20 cellular contexts compared by ENCODE assay signal in genomic region chr1:1671365-1672119, GRCh38. TPM values are rescaled to one million over a fixed set of nuclear protein-coding genes. Genes with fewer than 3 reads are reported as not detected.
DNase-seq lines count a peak whose midpoint lies in the region; ATAC-seq, FAIRE-seq and TF ChIP-seq lines count a peak whose summit lies in the region.
"Had no signal": no experiment of that assay in that cellular context is flagged by ENCODE, and none has a peak within 500 bp of the region (broad histone marks: within the 10 kb centered on the region; RNA-seq: fewer than 3 reads in every experiment).

No MANE protein-coding gene starts in this region.

- intact Hi-C loops in right lobe of liver (cut with DNase I) (loop anchor here in 1 of 2 donors (10.0 kb wide), 1 partner anchor 47 kb away; no protein-coding TSS in a partner anchor), HepG2 (cut with micrococcal nuclease; ENCODE audit: unreplicated experiment) (no loop called here)

- POLR2A ChIA-PET in HepG2 (lab: Yijun Ruan, JAX): no interaction called here

- no TSS peak for BruUV-seq in HepG2 (replicated peaks; lab: Mats Ljungman, UMichigan)

- H3K4me1 ChIP-seq in right lobe of liver: no peaks in the 10 kb centered on the region
- no peaks in the 10 kb centered on the region for H3K4me1 ChIP-seq in HepG2 (ENCODE audit: insufficient read depth, low read length)
- no peaks in the 10 kb centered on the region for H3K4me1 ChIP-seq in osteoblast (ENCODE audit: insufficient read depth, low read length)
- no peaks in the 10 kb centered on the region for H3K4me1 ChIP-seq in GM23338 (ENCODE audit: insufficient read depth)

- ATAC-seq in right lobe of liver (peak in 1 of 4 donors; percentile 16), HepG2 (no peak; the same call in 2 of the 3 replicates), GM23338 (no peak)

- H3K36me3 Mint-ChIP-seq in chondrocyte (ENCODE audit: low read depth) (peaks cover 16% of the 10 kb centered on the region), GM23338 (ENCODE audit: low read depth) (peaks cover 37% of the 10 kb centered on the region)

- H3F3A ChIP-seq in GM23338 (replicated peaks; ENCODE audit: low read depth): 0 out of 2 replicates have a peak, but pooled peaks cover 6% of the 10 kb centered on the region

- in situ Hi-C loops in HepG2 (cut with HindIII; ENCODE audit: extremely low pct_ligation_motif_present, low pct_unique_long_range_greater_than_20kb): no loop called here

- DNase-seq in right lobe of liver (peak in 2 of 3 donors; percentile 37 to 52), HepG2 (ENCODE audit: low spot score) (no peak), chondrocyte (ENCODE audit: low spot score) (peak; percentile 73), osteoblast (ENCODE audit: insufficient read length, low spot score, missing footprints) (peak; percentile 50), iPS-NIHi7 (ENCODE audit: extremely low spot score) (no peak), GM23338 (ENCODE audit: low spot score) (no peak)
- DNase-seq in activated naive CD4-positive, alpha-beta T cell treated with anti-CD3 and anti-CD28 coated beads, Interleukin-2, amount 50 U/mL, for 16 hours: no peak
- DNase-seq: AML-193; CD4-positive, alpha-beta T cell; DMS79 treated with DMSO at 0.1 percent for 48 hours; IMR-90; NCI-H1417; NCI-H1930; NCI-H2171; NCI-H446 treated with DMSO at 0.1 percent for 48 hours; NCI-H748 treated with DMSO at 0.1 percent for 48 hours; SHP77 had no signal

- CTCF ChIA-PET in HepG2 (lab: Yijun Ruan, JAX; ENCODE audit: low intra/inter-chr PET ratio, low total read pairs): no interaction called here

- H3K36me3 ChIP-seq in right lobe of liver (peaks cover 0 to 33% (median 8%) of the 10 kb centered on the region in 4 donors), HepG2 (replicated peaks in 1 of 2; ENCODE audit: control insufficient read depth in 1 of 2, insufficient read depth in 2 of 2, low read length in 2 of 2) (peaks cover 2 to 24% of the 10 kb centered on the region in 2 experiments; a peak in 2 of 5 replicates), osteoblast (ENCODE audit: insufficient read depth, low read length) (peaks cover 30% of the 10 kb centered on the region), GM23338 (ENCODE audit: insufficient read depth) (no peaks in the 10 kb centered on the region)

- TF ChIP-seq CTCF in right lobe of liver (IDR thresholded peaks at IDR 0.05): no peak
- TF ChIP-seq CTCF in HepG2 (CRISPR knock-in tag; IDR thresholded peaks at IDR 0.05): no peak
- TF ChIP-seq CTCF in chondrocyte (IDR thresholded peaks at IDR 0.05): no peak
- TF ChIP-seq CTCF in osteoblast (IDR thresholded peaks at IDR 0.05; ENCODE audit: extremely low read depth, low read depth, low read length): no peak
- TF ChIP-seq CTCF in GM23338 (conservative IDR thresholded peaks at IDR 0.05; ENCODE audit: low read depth in 2 of 2): no peak

- TF ChIP-seq POLR2A in right lobe of liver (IDR thresholded peaks at IDR 0.05): no peak
- no peak for TF ChIP-seq POLR2A in HepG2 (IDR thresholded peaks at IDR 0.05; ENCODE audit: insufficient read depth in 1 of 2, low read depth in 2 of 2, low read length in 2 of 2)

- no peak for FAIRE-seq in HepG2 (lab: Jason Lieb, UNC)
- FAIRE-seq: D721Med, G401.6 had no signal

- no peak overlapping the region for H3K9ac ChIP-seq in HepG2 (ENCODE audit: insufficient read depth, low read depth, low read length)

- no peaks in the 10 kb centered on the region for H3K9me2 ChIP-seq in GM23338 (ENCODE audit: insufficient read depth)

- H3K27ac Mint-ChIP-seq in chondrocyte (ENCODE audit: unreplicated experiment) (no peak overlapping the region), GM23338 (no peak overlapping the region)
- H3K27ac Mint-ChIP-seq: CD4-positive, alpha-beta T cell had no signal

- H3K79me2 ChIP-seq in HepG2 (ENCODE audit: insufficient read depth, low read length): no peaks in the 10 kb centered on the region
- no peaks in the 10 kb centered on the region for H3K79me2 ChIP-seq in osteoblast (ENCODE audit: insufficient read depth, low read length)
- H3K79me2 ChIP-seq in GM23338 (replicated peaks; ENCODE audit: insufficient read depth): no peaks in the 10 kb centered on the region

- no peak for TF ChIP-seq RAD21 in HepG2 (CRISPR knock-in tag; IDR thresholded peaks at IDR 0.05)

- no peak overlapping the region for H3K27ac ChIP-seq in right lobe of liver
- no peak overlapping the region for H3K27ac ChIP-seq in HepG2 (ENCODE audit: extremely low read length, insufficient read depth, low read length)
- H3K27ac ChIP-seq in osteoblast (ENCODE audit: low read depth, low read length): no peak overlapping the region
- no peak overlapping the region for H3K27ac ChIP-seq in GM23338 (ENCODE audit: low read depth)

- H4K20me1 ChIP-seq in HepG2 (ENCODE audit: insufficient read depth, low read length) (no peaks in the 10 kb centered on the region), osteoblast (ENCODE audit: insufficient read depth, low read length) (no peaks in the 10 kb centered on the region), GM23338 (replicated peaks; ENCODE audit: insufficient read depth) (no peaks in the 10 kb centered on the region; the same call in 1 of the 2 replicates)

- H2AFZ ChIP-seq in HepG2 (ENCODE audit: low read length) (no peak overlapping the region), osteoblast (ENCODE audit: low read length) (no peak overlapping the region), GM23338 (no peak overlapping the region)

- H3K9me3 Mint-ChIP-seq in chondrocyte (ENCODE audit: low read depth) (no peaks in the 10 kb centered on the region), GM23338 (no peaks in the 10 kb centered on the region)
- H3K9me3 Mint-ChIP-seq: CD4-positive, alpha-beta T cell had no signal

- H3K27me3 ChIP-seq in right lobe of liver: no peaks in the 10 kb centered on the region
- H3K27me3 ChIP-seq in HepG2 (ENCODE audit: control insufficient read depth in 1 of 2, insufficient read depth in 2 of 2, low read length in 2 of 2): no peaks in the 10 kb centered on the region
- H3K27me3 ChIP-seq in osteoblast (ENCODE audit: insufficient read depth, low read length): no peaks in the 10 kb centered on the region
- H3K27me3 ChIP-seq in GM23338 (ENCODE audit: insufficient read depth): no peaks in the 10 kb centered on the region

- H3K4me1 Mint-ChIP-seq in chondrocyte (ENCODE audit: low read depth) (no peaks in the 10 kb centered on the region), GM23338 (no peaks in the 10 kb centered on the region)

- TF ChIP-seq EP300 in HepG2 (IDR thresholded peaks at IDR 0.05; ENCODE audit: low read depth in 2 of 2, low read length in 2 of 2) (no peak), HepG2 (CRISPR knock-in tag; IDR thresholded peaks at IDR 0.05; ENCODE audit: borderline replicate concordance) (no peak)

- H3K4me3 ChIP-seq in right lobe of liver (no peak overlapping the region), HepG2 (replicated peaks in 1 of 3; ENCODE audit: insufficient read depth in 1 of 3, low read depth in 2 of 3, low read length in 3 of 3) (no peak overlapping the region), osteoblast (ENCODE audit: insufficient read depth, low read length) (no peak overlapping the region), GM23338 (no peak overlapping the region)

- no peak overlapping the region for H3K4me2 ChIP-seq in HepG2 (ENCODE audit: low read depth, low read length)
- H3K4me2 ChIP-seq in osteoblast (ENCODE audit: insufficient read depth, low read length): no peak overlapping the region
- H3K4me2 ChIP-seq in GM23338: no peak overlapping the region

- H3K9me3 ChIP-seq in right lobe of liver: no peaks in the 10 kb centered on the region
- H3K9me3 ChIP-seq in HepG2 (ENCODE audit: low read length): no peaks in the 10 kb centered on the region
- H3K9me3 ChIP-seq in osteoblast (ENCODE audit: low read depth, low read length): no peaks in the 10 kb centered on the region

- H3K4me3 Mint-ChIP-seq in chondrocyte (ENCODE audit: unreplicated experiment) (no peak overlapping the region), GM23338 (no peak overlapping the region; the same call in 2 of the 3 replicates)
- H3K4me3 Mint-ChIP-seq: CD4-positive, alpha-beta T cell had no signal

- WGBS in right lobe of liver (ENCODE audit: insufficient coverage, low coverage, low lambda C conversion rate, missing lambda C conversion rate): 63% methylated on average over 7 of the region's 27 CpGs
- WGBS in HepG2 (ENCODE audit: low lambda C conversion rate): 94% methylated on average over 23 of the region's 27 CpGs

- H3K27me3 Mint-ChIP-seq in chondrocyte (ENCODE audit: low read depth) (no peaks in the 10 kb centered on the region), GM23338 (ENCODE audit: insufficient read depth, low read depth, poor library complexity) (peaks cover 4% of the 10 kb centered on the region)
- H3K27me3 Mint-ChIP-seq: CD4-positive, alpha-beta T cell had no signal

RNA-seq across cellular contexts. Expression of gene CDK11B, which starts 12.7 kb away (rescaled TPM):
- total RNA-seq in right lobe of liver (10 to 100 TPM in 2 of 6 experiments, 1 to 10 TPM in 4; 8.0 to 11.8 (median 9.5) TPM), HepG2 (2016; rRNA removed; fragmentation: Illumina TruSeq; extraction: Trizol) (12.4 and 15.1 TPM in 2 replicates), chondrocyte (21.1 to 24.2 TPM (median 21.8 TPM) in 3 replicates), osteoblast (5.3 and 5.8 TPM in 2 replicates)
- 2.3 and 3.1 TPM in 2 replicates for total RNA-seq in HepG2 (2016; cell fraction: cytosol; rRNA removed; fragmentation: Illumina TruSeq; extraction: Trizol; ENCODE audit: low read depth)
- 9.4 and 16.6 TPM in 2 replicates for total RNA-seq in HepG2 (2016; cell fraction: insoluble cytoplasmic fraction; rRNA removed; fragmentation: Illumina TruSeq; extraction: Trizol)
- 3.6 and 4.3 TPM in 2 replicates for total RNA-seq in HepG2 (2016; cell fraction: membrane; rRNA removed; fragmentation: Illumina TruSeq; extraction: Trizol)
- total RNA-seq in HepG2 (2016; cell fraction: nucleus; rRNA removed; fragmentation: Illumina TruSeq; extraction: Trizol): 11.2 TPM in 2 replicates
- polyA plus RNA-seq in HepG2 (2011; rRNA removed) (3.6 and 3.9 TPM in 2 replicates), GM23338 (2016; fragmentation: Nextera tagmentation; extraction: Ambion mirVana) (76.7 and 82.1 TPM in 2 replicates)
- polyA plus RNA-seq in HepG2 (2011; cell fraction: cytosol; rRNA removed): 3.1 TPM in 2 replicates
- 20.3 and 22.5 TPM in 2 replicates for polyA plus RNA-seq in HepG2 (2011; cell fraction: nucleus; rRNA removed)
- polyA plus RNA-seq in HepG2 (2012): 15.9 and 17.5 TPM in 2 replicates
- 1.4 and 2.2 TPM in 2 replicates for polyA plus RNA-seq in HepG2 (2016; cell fraction: cytosol; fragmentation: Illumina TruSeq; extraction: Trizol; ENCODE audit: low read depth)
- polyA plus RNA-seq in HepG2 (2016; cell fraction: insoluble cytoplasmic fraction; fragmentation: Illumina TruSeq; extraction: Trizol; ENCODE audit: low read depth): 21.8 and 26.2 TPM in 2 replicates
- polyA plus RNA-seq in HepG2 (2016; cell fraction: membrane; fragmentation: Illumina TruSeq; extraction: Trizol; ENCODE audit: low read depth): 4.1 TPM in 2 replicates
- 56.5 and 61.8 TPM in 2 replicates for polyA plus RNA-seq in HepG2 (2016; cell fraction: nucleus; fragmentation: Illumina TruSeq; extraction: Trizol; ENCODE audit: insufficient read depth, low read depth)
- polyA minus RNA-seq in HepG2 (2011; rRNA and poly(A)+ RNA removed; ENCODE audit: low replicate concordance): 2.6 and 3.1 TPM in 2 replicates
- 2.2 and 3.0 TPM in 2 replicates for polyA minus RNA-seq in HepG2 (2011; cell fraction: cytosol; rRNA and poly(A)+ RNA removed)
- polyA minus RNA-seq in HepG2 (2011; cell fraction: nucleus; rRNA and poly(A)+ RNA removed): 3.1 and 3.4 TPM in 2 replicates
- 19.8 and 22.4 TPM in 2 replicates for total RNA-seq in GM23338 (2014; rRNA removed; shearing (Covaris generic))

RNA-seq across cellular contexts. Expression of gene SLC35E2B, which starts 21.1 kb away (rescaled TPM):
- total RNA-seq in right lobe of liver: 10 to 100 TPM; 13.4 to 19.9 (median 17.0) TPM
- 10.2 and 14.1 TPM in 2 replicates for total RNA-seq in HepG2 (2016; rRNA removed; fragmentation: Illumina TruSeq; extraction: Trizol)
- total RNA-seq in HepG2 (2016; cell fraction: cytosol; rRNA removed; fragmentation: Illumina TruSeq; extraction: Trizol; ENCODE audit: low read depth): 6.4 and 6.9 TPM in 2 replicates
- total RNA-seq in HepG2 (2016; cell fraction: insoluble cytoplasmic fraction; rRNA removed; fragmentation: Illumina TruSeq; extraction: Trizol): 8.0 and 14.4 TPM in 2 replicates
- total RNA-seq in HepG2 (2016; cell fraction: membrane; rRNA removed; fragmentation: Illumina TruSeq; extraction: Trizol): 9.4 and 10.0 TPM in 2 replicates
- total RNA-seq in HepG2 (2016; cell fraction: nucleus; rRNA removed; fragmentation: Illumina TruSeq; extraction: Trizol): 15.3 and 21.0 TPM in 2 replicates
- polyA plus RNA-seq in HepG2 (2011; rRNA removed): 19.7 and 25.8 TPM in 2 replicates
- polyA plus RNA-seq in HepG2 (2011; cell fraction: cytosol; rRNA removed): 14.2 and 15.2 TPM in 2 replicates
- 73.9 and 74.2 TPM in 2 replicates for polyA plus RNA-seq in HepG2 (2011; cell fraction: nucleus; rRNA removed)
- polyA plus RNA-seq in HepG2 (2012): 16.8 and 19.4 TPM in 2 replicates
- polyA plus RNA-seq in HepG2 (2016; cell fraction: cytosol; fragmentation: Illumina TruSeq; extraction: Trizol; ENCODE audit: low read depth): 2.0 TPM in 2 replicates
- polyA plus RNA-seq in HepG2 (2016; cell fraction: insoluble cytoplasmic fraction; fragmentation: Illumina TruSeq; extraction: Trizol; ENCODE audit: low read depth): 10.1 and 12.8 TPM in 2 replicates
- polyA plus RNA-seq in HepG2 (2016; cell fraction: membrane; fragmentation: Illumina TruSeq; extraction: Trizol; ENCODE audit: low read depth): 5.9 and 6.3 TPM in 2 replicates
- 59.0 and 64.5 TPM in 2 replicates for polyA plus RNA-seq in HepG2 (2016; cell fraction: nucleus; fragmentation: Illumina TruSeq; extraction: Trizol; ENCODE audit: insufficient read depth, low read depth)
- polyA minus RNA-seq in HepG2 (2011; rRNA and poly(A)+ RNA removed; ENCODE audit: low replicate concordance): 23.7 and 29.9 TPM in 2 replicates
- 12.5 and 12.9 TPM in 2 replicates for polyA minus RNA-seq in HepG2 (2011; cell fraction: cytosol; rRNA and poly(A)+ RNA removed)
- 19.1 and 24.4 TPM in 2 replicates for polyA minus RNA-seq in HepG2 (2011; cell fraction: nucleus; rRNA and poly(A)+ RNA removed)
- total RNA-seq in chondrocyte: 50.9 to 52.2 TPM (median 51.6 TPM) in 3 replicates
- total RNA-seq in osteoblast: 33.0 and 38.4 TPM in 2 replicates
- total RNA-seq in GM23338 (2014; rRNA removed; shearing (Covaris generic)): 53.4 and 63.0 TPM in 2 replicates
- 16.8 and 17.6 TPM in 2 replicates for polyA plus RNA-seq in GM23338 (2016; fragmentation: Nextera tagmentation; extraction: Ambion mirVana)

RNA-seq across cellular contexts. Expression of gene MMP23B, which starts 39.6 kb away (rescaled TPM):
- 1 to 10 TPM in 5 of 6 experiments, under 1 TPM in 1; 0.75 to 4.0 (median 2.3) TPM for total RNA-seq in right lobe of liver
- 0.75 and 1.0 TPM in 2 replicates for total RNA-seq in HepG2 (2016; rRNA removed; fragmentation: Illumina TruSeq; extraction: Trizol)
- total RNA-seq in HepG2 (2016; cell fraction: cytosol; rRNA removed; fragmentation: Illumina TruSeq; extraction: Trizol; ENCODE audit: low read depth): 1.0 and 1.4 TPM in 2 replicates
- 0.46 and 1.8 TPM in 2 replicates for total RNA-seq in HepG2 (2016; cell fraction: insoluble cytoplasmic fraction; rRNA removed; fragmentation: Illumina TruSeq; extraction: Trizol)
- total RNA-seq in HepG2 (2016; cell fraction: membrane; rRNA removed; fragmentation: Illumina TruSeq; extraction: Trizol): 1.1 and 1.5 TPM in 2 replicates
- 2.1 and 2.7 TPM in 2 replicates for total RNA-seq in HepG2 (2016; cell fraction: nucleus; rRNA removed; fragmentation: Illumina TruSeq; extraction: Trizol)
- 0.61 and 2.0 TPM in 2 replicates for polyA plus RNA-seq in HepG2 (2011; rRNA removed)
- 0.92 and 1.5 TPM in 2 replicates for polyA plus RNA-seq in HepG2 (2011; cell fraction: cytosol; rRNA removed)
- 16.7 and 18.0 TPM in 2 replicates for polyA plus RNA-seq in HepG2 (2011; cell fraction: nucleus; rRNA removed)
- 0.85 and 1.5 TPM in 2 replicates for polyA plus RNA-seq in HepG2 (2012)
- polyA plus RNA-seq in HepG2 (2016; cell fraction: cytosol; fragmentation: Illumina TruSeq; extraction: Trizol; ENCODE audit: low read depth): 0.46 and 1.3 TPM in 2 replicates
- 0.38 and 0.46 TPM in 2 replicates for polyA plus RNA-seq in HepG2 (2016; cell fraction: insoluble cytoplasmic fraction; fragmentation: Illumina TruSeq; extraction: Trizol; ENCODE audit: low read depth)
- polyA plus RNA-seq in HepG2 (2016; cell fraction: membrane; fragmentation: Illumina TruSeq; extraction: Trizol; ENCODE audit: low read depth): 0.78 and 1.4 TPM in 2 replicates
- polyA plus RNA-seq in HepG2 (2016; cell fraction: nucleus; fragmentation: Illumina TruSeq; extraction: Trizol; ENCODE audit: insufficient read depth, low read depth): 0.47 and 1.1 TPM in 2 replicates
- 0.54 and 0.75 TPM in 2 replicates for polyA minus RNA-seq in HepG2 (2011; rRNA and poly(A)+ RNA removed; ENCODE audit: low replicate concordance)
- 0.79 TPM in 1 of 2 replicates, not detected in the other for polyA minus RNA-seq in HepG2 (2011; cell fraction: cytosol; rRNA and poly(A)+ RNA removed)
- polyA minus RNA-seq in HepG2 (2011; cell fraction: nucleus; rRNA and poly(A)+ RNA removed): 0.77 and 1.4 TPM in 2 replicates
- total RNA-seq in chondrocyte: 18.3 to 71.4 TPM (median 68.7 TPM) in 3 replicates
- total RNA-seq in osteoblast: 0.59 and 1.1 TPM in 2 replicates
- 12.5 and 15.8 TPM in 2 replicates for total RNA-seq in GM23338 (2014; rRNA removed; shearing (Covaris generic))
- polyA plus RNA-seq in GM23338 (2016; fragmentation: Nextera tagmentation; extraction: Ambion mirVana): 15.0 and 16.2 TPM in 2 replicates
- total RNA-seq: H4 had no signal

RNA-seq across cellular contexts. Expression of gene CDK11A, which starts 52.6 kb away (rescaled TPM):
- total RNA-seq in right lobe of liver: 10 to 100 TPM in 4 of 6 experiments, 1 to 10 TPM in 2; 8.4 to 25.2 (median 11.0) TPM
- total RNA-seq in HepG2 (2016; rRNA removed; fragmentation: Illumina TruSeq; extraction: Trizol): 4.7 and 17.9 TPM in 2 replicates
- total RNA-seq in HepG2 (2016; cell fraction: cytosol; rRNA removed; fragmentation: Illumina TruSeq; extraction: Trizol; ENCODE audit: low read depth): 26.1 and 31.2 TPM in 2 replicates
- total RNA-seq in HepG2 (2016; cell fraction: insoluble cytoplasmic fraction; rRNA removed; fragmentation: Illumina TruSeq; extraction: Trizol): 4.9 and 21.2 TPM in 2 replicates
- total RNA-seq in HepG2 (2016; cell fraction: membrane; rRNA removed; fragmentation: Illumina TruSeq; extraction: Trizol): 6.7 TPM in 2 replicates
- 29.5 and 30.0 TPM in 2 replicates for total RNA-seq in HepG2 (2016; cell fraction: nucleus; rRNA removed; fragmentation: Illumina TruSeq; extraction: Trizol)
- polyA plus RNA-seq in HepG2 (2011; rRNA removed): 11.2 and 14.2 TPM in 2 replicates
- polyA plus RNA-seq in HepG2 (2011; cell fraction: cytosol; rRNA removed): 2.1 and 5.1 TPM in 2 replicates
- polyA plus RNA-seq in HepG2 (2011; cell fraction: nucleus; rRNA removed): 158 and 182 TPM in 2 replicates
- polyA plus RNA-seq in HepG2 (2012): 22.5 and 32.0 TPM in 2 replicates
- 3.1 and 4.1 TPM in 2 replicates for polyA plus RNA-seq in HepG2 (2016; cell fraction: cytosol; fragmentation: Illumina TruSeq; extraction: Trizol; ENCODE audit: low read depth)
- polyA plus RNA-seq in HepG2 (2016; cell fraction: insoluble cytoplasmic fraction; fragmentation: Illumina TruSeq; extraction: Trizol; ENCODE audit: low read depth): 7.1 and 9.9 TPM in 2 replicates
- polyA plus RNA-seq in HepG2 (2016; cell fraction: membrane; fragmentation: Illumina TruSeq; extraction: Trizol; ENCODE audit: low read depth): 3.9 and 4.2 TPM in 2 replicates
- polyA plus RNA-seq in HepG2 (2016; cell fraction: nucleus; fragmentation: Illumina TruSeq; extraction: Trizol; ENCODE audit: insufficient read depth, low read depth): 134 and 148 TPM in 2 replicates
- polyA minus RNA-seq in HepG2 (2011; rRNA and poly(A)+ RNA removed; ENCODE audit: low replicate concordance): 8.3 and 9.0 TPM in 2 replicates
- 64.2 and 65.9 TPM in 2 replicates for polyA minus RNA-seq in HepG2 (2011; cell fraction: cytosol; rRNA and poly(A)+ RNA removed)
- 24.2 and 24.7 TPM in 2 replicates for polyA minus RNA-seq in HepG2 (2011; cell fraction: nucleus; rRNA and poly(A)+ RNA removed)
- total RNA-seq in chondrocyte: 23.8 to 37.8 TPM (median 26.0 TPM) in 3 replicates
- 19.4 and 22.1 TPM in 2 replicates for total RNA-seq in osteoblast
- total RNA-seq in GM23338 (2014; rRNA removed; shearing (Covaris generic)): 19.6 and 22.8 TPM in 2 replicates
- 72.6 and 76.1 TPM in 2 replicates for polyA plus RNA-seq in GM23338 (2016; fragmentation: Nextera tagmentation; extraction: Ambion mirVana)

RNA-seq across cellular contexts. Expression of gene MIB2, which starts 56.2 kb away (rescaled TPM):
- total RNA-seq in right lobe of liver: 10 to 100 TPM; 20.7 to 38.5 (median 33.9) TPM
- 10.3 and 30.4 TPM in 2 replicates for total RNA-seq in HepG2 (2016; rRNA removed; fragmentation: Illumina TruSeq; extraction: Trizol)
- total RNA-seq in HepG2 (2016; cell fraction: cytosol; rRNA removed; fragmentation: Illumina TruSeq; extraction: Trizol; ENCODE audit: low read depth): 16.4 and 16.7 TPM in 2 replicates
- total RNA-seq in HepG2 (2016; cell fraction: insoluble cytoplasmic fraction; rRNA removed; fragmentation: Illumina TruSeq; extraction: Trizol): 9.2 and 32.3 TPM in 2 replicates
- 20.6 and 22.6 TPM in 2 replicates for total RNA-seq in HepG2 (2016; cell fraction: membrane; rRNA removed; fragmentation: Illumina TruSeq; extraction: Trizol)
- total RNA-seq in HepG2 (2016; cell fraction: nucleus; rRNA removed; fragmentation: Illumina TruSeq; extraction: Trizol): 24.1 and 25.9 TPM in 2 replicates
- polyA plus RNA-seq in HepG2 (2011; rRNA removed): 19.9 and 31.3 TPM in 2 replicates
- polyA plus RNA-seq in HepG2 (2011; cell fraction: cytosol; rRNA removed): 12.2 and 30.4 TPM in 2 replicates
- polyA plus RNA-seq in HepG2 (2011; cell fraction: nucleus; rRNA removed): 421 and 707 TPM in 2 replicates
- polyA plus RNA-seq in HepG2 (2012): 16.8 and 35.3 TPM in 2 replicates
- polyA plus RNA-seq in HepG2 (2016; cell fraction: cytosol; fragmentation: Illumina TruSeq; extraction: Trizol; ENCODE audit: low read depth): 15.5 and 15.9 TPM in 2 replicates
- 9.4 and 11.7 TPM in 2 replicates for polyA plus RNA-seq in HepG2 (2016; cell fraction: insoluble cytoplasmic fraction; fragmentation: Illumina TruSeq; extraction: Trizol; ENCODE audit: low read depth)
- 14.1 and 15.4 TPM in 2 replicates for polyA plus RNA-seq in HepG2 (2016; cell fraction: membrane; fragmentation: Illumina TruSeq; extraction: Trizol; ENCODE audit: low read depth)
- polyA plus RNA-seq in HepG2 (2016; cell fraction: nucleus; fragmentation: Illumina TruSeq; extraction: Trizol; ENCODE audit: insufficient read depth, low read depth): 59.2 and 75.4 TPM in 2 replicates
- 24.6 and 100 TPM in 2 replicates for polyA minus RNA-seq in HepG2 (2011; rRNA and poly(A)+ RNA removed; ENCODE audit: low replicate concordance)
- polyA minus RNA-seq in HepG2 (2011; cell fraction: cytosol; rRNA and poly(A)+ RNA removed): 27.4 and 28.8 TPM in 2 replicates
- 51.5 and 62.8 TPM in 2 replicates for polyA minus RNA-seq in HepG2 (2011; cell fraction: nucleus; rRNA and poly(A)+ RNA removed)
- total RNA-seq in chondrocyte: 73.8 to 86.7 TPM (median 76.4 TPM) in 3 replicates
- 74.0 and 80.7 TPM in 2 replicates for total RNA-seq in osteoblast
- 57.3 and 82.6 TPM in 2 replicates for total RNA-seq in GM23338 (2014; rRNA removed; shearing (Covaris generic))
- polyA plus RNA-seq in GM23338 (2016; fragmentation: Nextera tagmentation; extraction: Ambion mirVana): 104 and 120 TPM in 2 replicates

Comparison
In these comparisons a context has a peak if more than half of its experiments do, and no peak if none do; other contexts are left out.
1. DNase-seq: peak in right lobe of liver (2 of 3), chondrocyte (single experiment) and osteoblast (single experiment); none in HepG2 (single experiment), iPS-NIHi7 (single experiment), activated naive CD4-positive, alpha-beta T cell treated with anti-CD3 and anti-CD28 coated beads, Interleukin-2, amount 50 U/mL, for 16 hours (single experiment) and GM23338 (single experiment).